ENCODE assay signal across 27 cellular contexts in genomic region chr2:95040470-95040869, GRCh38. TPM values are rescaled to one million over a fixed set of nuclear protein-coding genes. Genes with fewer than 3 reads are reported as not detected.
DNase-seq lines count a peak whose midpoint lies in the region; ATAC-seq and TF ChIP-seq lines count a peak whose summit lies in the region.
"Had no signal": no experiment of that assay in that cellular context is flagged by ENCODE, and none has a peak within 500 bp of the region (broad histone marks: within the 10 kb centered on the region; RNA-seq: fewer than 3 reads in every experiment).

No MANE protein-coding gene starts in this region.

- H3K4ac ChIP-seq in H9 (ENCODE audit: low read depth, low read length): no peak overlapping the region

- H3K36me3 ChIP-seq in CD8-positive, alpha-beta T cell (ENCODE audit: insufficient read depth, low read length): peaks cover 3% of the 10 kb centered on the region
- peaks cover 0 to 34% (median 0%) of the 10 kb centered on the region in 3 experiments for H3K36me3 ChIP-seq in naive thymus-derived CD4-positive, alpha-beta T cell (ENCODE audit: control insufficient read depth in 2 of 3, insufficient read depth in 3 of 3, low read length in 3 of 3)
- H3K36me3 ChIP-seq in tibial artery: no peaks in the 10 kb centered on the region
- H3K36me3 ChIP-seq: right lobe of liver, tibial nerve had no signal

- H3K27me3 ChIP-seq in CD8-positive, alpha-beta T cell (ENCODE audit: insufficient read depth, low read length): no peaks in the 10 kb centered on the region
- no peaks in the 10 kb centered on the region for H3K27me3 ChIP-seq in naive thymus-derived CD4-positive, alpha-beta T cell (ENCODE audit: control insufficient read depth in 2 of 2, insufficient read depth in 2 of 2, low read length in 2 of 2)
- H3K27me3 ChIP-seq in H9 (ENCODE audit: insufficient read depth, low read length) (no peaks in the 10 kb centered on the region), tibial artery (no peaks in the 10 kb centered on the region)
- H3K27me3 ChIP-seq: right lobe of liver, tibial nerve had no signal

- no peaks in the 10 kb centered on the region for H3K9me3 Mint-ChIP-seq in activated CD4-positive, alpha-beta T cell treated with anti-CD3 and anti-CD28 coated beads, Interleukin-2, amount 10 ng/mL, durations not matched to agents 7 days and 5 days
- H3K9me3 Mint-ChIP-seq in CD8-positive, alpha-beta T cell: no peaks in the 10 kb centered on the region
- peaks cover 0 to 17% (median 0%) of the 10 kb centered on the region in 11 donors for H3K9me3 Mint-ChIP-seq in naive thymus-derived CD4-positive, alpha-beta T cell
- peaks cover 22 to 30% of the 10 kb centered on the region in 2 experiments for H3K9me3 Mint-ChIP-seq in H9

- H3K36me3 Mint-ChIP-seq in activated CD4-positive, alpha-beta T cell treated with anti-CD3 and anti-CD28 coated beads, Interleukin-2, amount 10 ng/mL, durations not matched to agents 7 days and 5 days (ENCODE audit: low read depth): peaks cover 58% of the 10 kb centered on the region
- H3K36me3 Mint-ChIP-seq in CD8-positive, alpha-beta T cell: peaks cover 37% of the 10 kb centered on the region
- H3K36me3 Mint-ChIP-seq in naive thymus-derived CD4-positive, alpha-beta T cell: peaks cover 4 to 54% (median 40%) of the 10 kb centered on the region in 5 donors
- H3K36me3 Mint-ChIP-seq in H9 (ENCODE audit: insufficient read depth in 1 of 3, low read depth in 3 of 3): peaks cover 0 to 2% (median 0%) of the 10 kb centered on the region in 3 experiments; a peak in 2 of 7 replicates
- H3K36me3 Mint-ChIP-seq: IgD-negative memory B cell had no signal

- no peak overlapping the region for H3T11ph ChIP-seq in H9 (ENCODE audit: low read length)

- no peak overlapping the region for H2AFZ ChIP-seq in H9 (ENCODE audit: low read length)

- H3K4me1 Mint-ChIP-seq in activated CD4-positive, alpha-beta T cell treated with anti-CD3 and anti-CD28 coated beads, Interleukin-2, amount 10 ng/mL, durations not matched to agents 7 days and 5 days: peaks cover 70% of the 10 kb centered on the region
- peaks cover 87% of the 10 kb centered on the region for H3K4me1 Mint-ChIP-seq in CD8-positive, alpha-beta T cell (ENCODE audit: low read depth)
- peaks cover 40 to 100% (median 96%) of the 10 kb centered on the region in 7 donors for H3K4me1 Mint-ChIP-seq in naive thymus-derived CD4-positive, alpha-beta T cell
- peaks cover 7 to 9% of the 10 kb centered on the region in 2 experiments; a peak in 3 of 4 replicates for H3K4me1 Mint-ChIP-seq in H9

- H3K79me1 ChIP-seq in H9 (ENCODE audit: insufficient read depth, low read depth, low read length, poor library complexity, severe bottlenecking): no peaks in the 10 kb centered on the region

- H3K14ac ChIP-seq in H9 (ENCODE audit: insufficient read depth, low read length): no peak overlapping the region

- no peak overlapping the region for H3K56ac ChIP-seq in H9 (ENCODE audit: insufficient read length, low read depth, low read length)

- POLR2A ChIA-PET in activated CD4-positive, alpha-beta T cell treated with anti-CD3 and anti-CD28 coated beads, Interleukin-2, amount 10 ng/mL, durations not matched to agents 7 days and 5 days (lab: Charles Lee): no interaction called here
- POLR2A ChIA-PET in CD8-positive, alpha-beta T cell (lab: Charles Lee): no interaction called here
- POLR2A ChIA-PET in naive thymus-derived CD4-positive, alpha-beta T cell (lab: Charles Lee): interaction anchor here (1.2 to 7.0 kb wide), 8 partner anchors 8 to 37 kb away, joined by 3 to 98 read pairs (median 9); partner anchors contain the start of gene MAL

- H4K20me1 ChIP-seq in H9 (ENCODE audit: control insufficient read depth, insufficient read depth, insufficient read length): no peaks in the 10 kb centered on the region

- no peak overlapping the region for H4K5ac ChIP-seq in H9 (ENCODE audit: insufficient read length, low read depth, low read length)

- no peaks in the 10 kb centered on the region for H3K27me3 Mint-ChIP-seq in activated CD4-positive, alpha-beta T cell treated with anti-CD3 and anti-CD28 coated beads, Interleukin-2, amount 10 ng/mL, durations not matched to agents 7 days and 5 days
- H3K27me3 Mint-ChIP-seq in CD8-positive, alpha-beta T cell (ENCODE audit: low read depth): no peaks in the 10 kb centered on the region
- H3K27me3 Mint-ChIP-seq in naive thymus-derived CD4-positive, alpha-beta T cell: no peaks in the 10 kb centered on the region
- H3K27me3 Mint-ChIP-seq in H9 (ENCODE audit: low read depth): peaks cover 57% of the 10 kb centered on the region
- H3K27me3 Mint-ChIP-seq: stimulated activated naive CD8-positive, alpha-beta T cell treated with anti-CD3 and anti-CD28 coated beads, Interleukin-15, amount 100 ng/mL, for 72 hours had no signal

- H3K79me2 ChIP-seq in H9 (ENCODE audit: insufficient read depth, low read length): no peaks in the 10 kb centered on the region

- no peak overlapping the region for H3K9ac ChIP-seq in H9 (ENCODE audit: extremely low read depth, insufficient read length, low read length)

- H3K23ac ChIP-seq in H9 (ENCODE audit: insufficient read length, low read depth, low read length): no peak overlapping the region

- no peaks in the 10 kb centered on the region for H3K9me3 ChIP-seq in CD8-positive, alpha-beta T cell (ENCODE audit: low read length)
- no peaks in the 10 kb centered on the region for H3K9me3 ChIP-seq in naive thymus-derived CD4-positive, alpha-beta T cell (ENCODE audit: control insufficient read depth in 2 of 3, low read length in 3 of 3)
- no peaks in the 10 kb centered on the region for H3K9me3 ChIP-seq in H9 (ENCODE audit: control insufficient read depth, low read depth, low read length)
- no peaks in the 10 kb centered on the region for H3K9me3 ChIP-seq in tibial artery
- H3K9me3 ChIP-seq: right lobe of liver, tibial nerve had no signal

- intact Hi-C loops in CD8-positive, alpha-beta T cell (cut with DNase I, micrococcal nuclease): loop anchor here in 1 of 2 experiments (2.0 kb wide), 1 partner anchor 14 kb away; no protein-coding TSS in a partner anchor
- intact Hi-C loops in naive thymus-derived CD4-positive, alpha-beta T cell (cut with micrococcal nuclease): loop anchor here (1.0 to 5.0 kb wide), 3 partner anchors 14 to 37 kb away; no protein-coding TSS in a partner anchor
- intact Hi-C loops in tibial artery (cut with DNase I; ENCODE audit: low total_unique reads): no loop called here

- peaks cover 72% of the 10 kb centered on the region for H3K4me1 ChIP-seq in CD8-positive, alpha-beta T cell (ENCODE audit: insufficient read depth, low read length)
- peaks cover 0 to 56% of the 10 kb centered on the region in 2 donors for H3K4me1 ChIP-seq in naive thymus-derived CD4-positive, alpha-beta T cell (ENCODE audit: control insufficient read depth in 2 of 2, insufficient read depth in 2 of 2, low read length in 2 of 2)
- H3K4me1 ChIP-seq in H9 (ENCODE audit: insufficient read depth, low read length) (no peaks in the 10 kb centered on the region), tibial artery (peaks cover 0 to 7% (median 0%) of the 10 kb centered on the region in 4 donors)
- H3K4me1 ChIP-seq: A549, right lobe of liver had no signal

- no peak overlapping the region for H4K91ac ChIP-seq in H9 (ENCODE audit: insufficient read length, low read depth, low read length)

- no peak for TF ChIP-seq CTCF in CD8-positive, alpha-beta T cell (IDR thresholded peaks at IDR 0.05)
- no peak; the same call in 2 of the 3 replicates for TF ChIP-seq CTCF in H9 (conservative IDR thresholded peaks at IDR 0.05)
- no peak for TF ChIP-seq CTCF in tibial artery (IDR thresholded peaks at IDR 0.05)

- H3K23me2 ChIP-seq in H9 (ENCODE audit: insufficient read length, low read depth, low read length, poor library complexity, severe bottlenecking): no peaks in the 10 kb centered on the region

- no CpG with 5 or more reads among the region's 5 CpGs for WGBS in H9 (ENCODE audit: extremely low coverage, insufficient read length, low lambda C conversion rate)

- CTCF ChIA-PET in activated CD4-positive, alpha-beta T cell treated with anti-CD3 and anti-CD28 coated beads, Interleukin-2, amount 10 ng/mL, durations not matched to agents 7 days and 5 days (lab: Charles Lee): interaction anchor here (0.6 to 2.2 kb wide), 3 partner anchors 13 to 36 kb away, joined by 3 to 5 read pairs (median 3); no protein-coding TSS in a partner anchor
- CTCF ChIA-PET in CD8-positive, alpha-beta T cell (lab: Charles Lee): interaction anchor here (1.2 to 1.4 kb wide), 2 partner anchors 36 to 39 kb away, joined by 3 to 4 read pairs; no protein-coding TSS in a partner anchor
- CTCF ChIA-PET in naive thymus-derived CD4-positive, alpha-beta T cell (lab: Charles Lee): interaction anchor here (1.1 kb wide), 1 partner anchor 13 kb away, joined by 3 read pairs; no protein-coding TSS in a partner anchor

- H3K27ac ChIP-seq in CD8-positive, alpha-beta T cell (ENCODE audit: low read depth, low read length): no peak overlapping the region
- H3K27ac ChIP-seq in angular gyrus (ENCODE audit: low read depth, low read length) (peak overlapping the region; percentile 59), H9 (ENCODE audit: insufficient read length, low read depth, low read length) (no peak overlapping the region), tibial artery (no peak overlapping the region)
- no peak overlapping the region for H3K27ac ChIP-seq in naive thymus-derived CD4-positive, alpha-beta T cell (ENCODE audit: low read depth, low read length)
- H3K27ac ChIP-seq: A549, right lobe of liver had no signal

- no peak overlapping the region for H2BK12ac ChIP-seq in H9 (ENCODE audit: insufficient read length, low read depth, low read length)

- H3K4me2 ChIP-seq in H9 (ENCODE audit: insufficient read depth, insufficient read length, low read length): no peak overlapping the region
- H3K4me2 ChIP-seq: A549 had no signal

- H2BK5ac ChIP-seq in H9 (ENCODE audit: insufficient read length, low read length): no peak overlapping the region

- H2AK5ac ChIP-seq in H9 (ENCODE audit: insufficient read length, low read length): no peak overlapping the region

- no peak overlapping the region for H2BK15ac ChIP-seq in H9 (ENCODE audit: low read depth, low read length)

- H3K4me3 ChIP-seq in CD8-positive, alpha-beta T cell (ENCODE audit: low read depth, low read length): no peak overlapping the region
- no peak overlapping the region for H3K4me3 ChIP-seq in naive thymus-derived CD4-positive, alpha-beta T cell (ENCODE audit: low read length)
- no peak overlapping the region for H3K4me3 ChIP-seq in tibial artery
- H3K4me3 ChIP-seq: A549, right lobe of liver, tibial nerve had no signal

- H4K8ac ChIP-seq in H9 (replicated peaks; ENCODE audit: insufficient read length, low read depth, low read length): no peak overlapping the region

- no peak for ATAC-seq in CD8-positive, alpha-beta T cell
- ATAC-seq in naive thymus-derived CD4-positive, alpha-beta T cell: no peak
- no peak for ATAC-seq in GM19324 (IDR thresholded peaks at IDR 0.05; ENCODE audit: low FRiP score, unreplicated experiment)
- ATAC-seq: A549; esophagus mucosa; right lobe of liver; stimulated activated naive CD8-positive, alpha-beta T cell treated with anti-CD3 and anti-CD28 coated beads, Interleukin-15, amount 100 ng/mL, for 72 hours had no signal

- no peak overlapping the region for H2BK20ac ChIP-seq in H9 (ENCODE audit: low read depth, low read length, poor library complexity, severe bottlenecking)

- no peak overlapping the region for H3K4me3 Mint-ChIP-seq in activated CD4-positive, alpha-beta T cell treated with anti-CD3 and anti-CD28 coated beads, Interleukin-2, amount 10 ng/mL, durations not matched to agents 7 days and 5 days
- H3K4me3 Mint-ChIP-seq in CD8-positive, alpha-beta T cell: no peak overlapping the region
- H3K4me3 Mint-ChIP-seq in naive thymus-derived CD4-positive, alpha-beta T cell: peak overlapping the region in 1 of 10 donors; percentile 6
- no peak overlapping the region for H3K4me3 Mint-ChIP-seq in H9
- H3K4me3 Mint-ChIP-seq: CD8-positive, alpha-beta memory T cell; IgD-negative memory B cell; stimulated activated naive CD8-positive, alpha-beta T cell treated with anti-CD3 and anti-CD28 coated beads, Interleukin-15, amount 100 ng/mL, for 72 hours had no signal

- no peak overlapping the region for H3K18ac ChIP-seq in H9 (ENCODE audit: insufficient read length, low read depth, low read length)

- DNase-seq in activated CD4-positive, alpha-beta T cell treated with anti-CD3 and anti-CD28 coated beads, Interleukin-2, amount 10 ng/mL, durations not matched to agents 7 days and 5 days: no peak
- no peak for DNase-seq in activated CD4-positive, alpha-beta T cell treated with anti-CD3 and anti-CD28 coated beads for 4 hours
- DNase-seq in CD8-positive, alpha-beta T cell: no peak
- DNase-seq in naive thymus-derived CD4-positive, alpha-beta T cell: no peak
- no peak for DNase-seq in H9
- DNase-seq in tibial artery: no peak
- DNase-seq: activated CD4-positive, alpha-beta T cell treated with anti-CD3 and anti-CD28 coated beads, Interleukin-2, amount 50 U/mL, for 48 hours; activated effector memory CD4-positive, alpha-beta T cell treated with anti-CD3 and anti-CD28 coated beads, Interleukin-2, amount 50 U/mL, for 16 hours; AML-193; CD8-positive, alpha-beta memory T cell; EL; glutamatergic neuron; HCEC 1CT; mesenchymal stem cell; NCI-H1694; NCI-H446; NCI-H748 treated with DMSO at 0.1 percent for 48 hours; stimulated activated CD4-positive, alpha-beta T cell treated with anti-CD3 and anti-CD28 coated beads, Interleukin-2, amount 100 ng/mL, for 48 hours; stimulated activated naive CD8-positive, alpha-beta T cell treated with anti-CD3 and anti-CD28 coated beads, Interleukin-15, amount 100 ng/mL, for 72 hours had no signal

- H2BK120ac ChIP-seq in H9 (ENCODE audit: low read depth, low read length, poor library complexity, severe bottlenecking): no peak overlapping the region

- peak overlapping the region; percentile 4 for H3K27ac Mint-ChIP-seq in activated CD4-positive, alpha-beta T cell treated with anti-CD3 and anti-CD28 coated beads, Interleukin-2, amount 10 ng/mL, durations not matched to agents 7 days and 5 days
- peak overlapping the region; percentile 12 for H3K27ac Mint-ChIP-seq in CD8-positive, alpha-beta T cell
- peak overlapping the region; percentile 4 to 98 (median 71) for H3K27ac Mint-ChIP-seq in naive thymus-derived CD4-positive, alpha-beta T cell
- no peak overlapping the region for H3K27ac Mint-ChIP-seq in H9
- H3K27ac Mint-ChIP-seq: IgD-negative memory B cell had no signal

RNA-seq across cellular contexts. Expression of gene MAL, which starts 15.0 kb away (rescaled TPM):
- 100 to 1,000 TPM; 237 to 339 TPM for total RNA-seq in activated CD4-positive, alpha-beta T cell treated with anti-CD3 and anti-CD28 coated beads, Interleukin-2, amount 10 ng/mL, durations not matched to agents 7 days and 5 days
- total RNA-seq in CD8-positive, alpha-beta T cell: 10 to 100 TPM; 49.8 to 56.0 TPM
- 100 to 1,000 TPM; 124 to 575 (median 159) TPM for total RNA-seq in naive thymus-derived CD4-positive, alpha-beta T cell
- polyA plus RNA-seq in naive thymus-derived CD4-positive, alpha-beta T cell: 100 to 1,000 TPM; 355 to 408 TPM
- total RNA-seq in H9 (2021): not detected in 2 replicates
- total RNA-seq: fibroblast of villous mesenchyme had no signal
- polyA plus RNA-seq: A549 had no signal

Comparison
In these comparisons a context has a peak if more than half of its experiments do, and no peak if none do; other contexts are left out.
1. H3K27ac Mint-ChIP-seq: peak in activated CD4-positive, alpha-beta T cell treated with anti-CD3 and anti-CD28 coated beads, Interleukin-2, amount 10 ng/mL, durations not matched to agents 7 days and 5 days (single experiment), CD8-positive, alpha-beta T cell (single experiment) and naive thymus-derived CD4-positive, alpha-beta T cell (9 of 9); none in H9 (0 of 3).
2. RNA of gene MAL, which starts 15.0 kb away (total RNA-seq): 237 to 339 TPM in activated CD4-positive, alpha-beta T cell treated with anti-CD3 and anti-CD28 coated beads, Interleukin-2, amount 10 ng/mL, durations not matched to agents 7 days and 5 days, 124 to 575 TPM in naive thymus-derived CD4-positive, alpha-beta T cell and 49.8 to 56.0 TPM in CD8-positive, alpha-beta T cell; not detected in H9; every median in the first group is over 10 times any median in the second.